Comparison of ENCODE assay signal across 23 cellular contexts in genomic region chr5:174300941-174301761, GRCh38.
DNase-seq lines count a peak whose midpoint lies in the region; ATAC-seq, FAIRE-seq and TF ChIP-seq lines count a peak whose summit lies in the region.
"Had no signal": no experiment of that assay in that cellular context is flagged by ENCODE, and none has a peak within 500 bp of the region (broad histone marks: within the 10 kb centered on the region; RNA-seq: fewer than 3 reads in every experiment).

No MANE protein-coding gene starts in this region.

- H3K4me1 Mint-ChIP-seq in WTC11 = peaks cover 20% of the 10 kb centered on the region
- peaks cover 41% of the 10 kb centered on the region for H3K4me1 Mint-ChIP-seq in neural progenitor cell
- H3K4me1 Mint-ChIP-seq in chondrocyte (ENCODE audit: low read depth) = peaks cover 13% of the 10 kb centered on the region
- H3K4me1 Mint-ChIP-seq: activated naive CD4-positive, alpha-beta T cell treated with anti-CD3 and anti-CD28 coated beads, Interleukin-2, amount 10 ng/mL, durations not matched to agents 7 days and 5 days; B cell had no signal

- no peaks in the 10 kb centered on the region for H3K27me3 ChIP-seq in BLaER1
- peaks cover 54% of the 10 kb centered on the region for H3K27me3 ChIP-seq in left ventricle myocardium inferior (ENCODE audit: low read depth)
- H3K27me3 ChIP-seq in neural progenitor cell = no peaks in the 10 kb centered on the region

- DNase-seq in WTC11 (ENCODE audit: low spot score) (no peak), left ventricle myocardium inferior (peak; percentile 39), neural progenitor cell (ENCODE audit: low spot score) (peak; percentile 62), chondrocyte (ENCODE audit: low spot score) (no peak), GOT3 (lab: John Stamatoyannopoulos, UW) (no peak), dedifferentiated amniotic fluid mesenchymal stem cell (ENCODE audit: extremely low spot score) (no peak), urothelium cell line (ENCODE audit: low spot score) (no peak)
- DNase-seq: activated CD4-positive, alpha-beta T cell treated with anti-CD3 and anti-CD28 coated beads, Interleukin-2, amount 50 U/mL, for 1 hour; activated naive CD4-positive, alpha-beta T cell treated with anti-CD3 and anti-CD28 coated beads, Interleukin-2, amount 10 ng/mL, durations not matched to agents 7 days and 5 days; lower lobe of right lung; NCI-H1048; stimulated activated CD4-positive, alpha-beta T cell treated with anti-CD3 and anti-CD28 coated beads, Interleukin-1b, Interleukin-23, amount 100 ng/mL, for 48 hours; T1000 had no signal

- H3K9me3 ChIP-seq in BLaER1 = peaks cover 5% of the 10 kb centered on the region; the same call in 1 of the 2 replicates
- H3K9me3 ChIP-seq in left ventricle myocardium inferior (replicated peaks) = peaks cover 5% of the 10 kb centered on the region
- H3K9me3 ChIP-seq in neural progenitor cell (ENCODE audit: low read depth) = no peaks in the 10 kb centered on the region
- H3K9me3 ChIP-seq: A549, HAP-1, lower lobe of right lung, neutrophil, prostate gland had no signal

- H3K4me1 ChIP-seq in BLaER1 = peaks cover 4% of the 10 kb centered on the region; the same call in 1 of the 2 replicates
- H3K4me1 ChIP-seq in left ventricle myocardium inferior = peaks cover 19% of the 10 kb centered on the region
- H3K4me1 ChIP-seq in neural progenitor cell = peaks cover 39% of the 10 kb centered on the region
- H3K4me1 ChIP-seq: A549, HAP-1, lower lobe of right lung, prostate gland had no signal

- no peak overlapping the region for H3K27ac Mint-ChIP-seq in WTC11
- peak overlapping the region; percentile 48 for H3K27ac Mint-ChIP-seq in neural progenitor cell
- no peak overlapping the region for H3K27ac Mint-ChIP-seq in chondrocyte (ENCODE audit: unreplicated experiment)
- H3K27ac Mint-ChIP-seq: activated naive CD4-positive, alpha-beta T cell treated with anti-CD3 and anti-CD28 coated beads, Interleukin-2, amount 10 ng/mL, durations not matched to agents 7 days and 5 days; activated T-helper 1 cell treated with anti-CD3 and anti-CD28 coated beads, Interleukin-12 subunit alpha, Interleukin-12 subunit beta, Interleukin-2, Interleukin-4 antibody, amounts not matched to agents 30 ng/mL and 10 ng/mL and 1 ng/mL, durations not matched to agents 14 hours and 24 hours and 36 hours; B cell had no signal

- intact Hi-C loops in left ventricle myocardium inferior (cut with micrococcal nuclease) = no loop called here

- no peaks in the 10 kb centered on the region for H3K79me2 ChIP-seq in neural progenitor cell (ENCODE audit: low read depth)

- H3K36me3 Mint-ChIP-seq in WTC11 (0 out of 2 replicates have a peak, but pooled peaks cover 3% of the 10 kb centered on the region), neural progenitor cell (no peaks in the 10 kb centered on the region), chondrocyte (ENCODE audit: low read depth) (peaks cover 4% of the 10 kb centered on the region)
- H3K36me3 Mint-ChIP-seq: activated naive CD4-positive, alpha-beta T cell treated with anti-CD3 and anti-CD28 coated beads, Interleukin-2, amount 10 ng/mL, durations not matched to agents 7 days and 5 days had no signal

- H3K4me3 Mint-ChIP-seq in WTC11 (no peak overlapping the region), neural progenitor cell (peak overlapping the region; percentile 33), chondrocyte (ENCODE audit: unreplicated experiment) (no peak overlapping the region)
- H3K4me3 Mint-ChIP-seq: activated naive CD4-positive, alpha-beta T cell treated with anti-CD3 and anti-CD28 coated beads, Interleukin-2, amount 10 ng/mL, durations not matched to agents 7 days and 5 days; activated T-helper 1 cell treated with anti-CD3 and anti-CD28 coated beads, Interleukin-12 subunit alpha, Interleukin-12 subunit beta, Interleukin-2, Interleukin-4 antibody, amounts not matched to agents 30 ng/mL and 10 ng/mL and 1 ng/mL, durations not matched to agents 14 hours and 24 hours and 36 hours; B cell had no signal

- no peaks in the 10 kb centered on the region for H3K27me3 Mint-ChIP-seq in WTC11 (ENCODE audit: low read depth)
- H3K27me3 Mint-ChIP-seq in neural progenitor cell (ENCODE audit: insufficient read depth, low read depth) = peaks cover 7% of the 10 kb centered on the region
- peaks cover 38% of the 10 kb centered on the region for H3K27me3 Mint-ChIP-seq in chondrocyte (ENCODE audit: low read depth)
- H3K27me3 Mint-ChIP-seq: activated naive CD4-positive, alpha-beta T cell treated with anti-CD3 and anti-CD28 coated beads, Interleukin-2, amount 10 ng/mL, durations not matched to agents 7 days and 5 days had no signal

- POLR2A ChIA-PET in WTC11 (lab: Charles Lee) = no interaction called here

- CTCF ChIA-PET in WTC11 (lab: Charles Lee) = interaction anchor here (0.9 to 2.3 kb wide), 4 partner anchors 9 to 256 kb away, joined by 3 to 12 read pairs (median 10); partner anchors contain the start of gene NSG2

- H3K27ac ChIP-seq in BLaER1 (no peak overlapping the region), left ventricle myocardium inferior (replicated peaks) (peak overlapping the region; percentile 62), neural progenitor cell (no peak overlapping the region)
- H3K27ac ChIP-seq: A549, epithelial cell of prostate, lower lobe of right lung, neutrophil, prostate gland, skin epidermis had no signal

- peaks cover 20% of the 10 kb centered on the region for H3K9me3 Mint-ChIP-seq in WTC11
- peaks cover 8% of the 10 kb centered on the region for H3K9me3 Mint-ChIP-seq in neural progenitor cell
- H3K9me3 Mint-ChIP-seq in chondrocyte (ENCODE audit: low read depth) = peaks cover 3% of the 10 kb centered on the region
- H3K9me3 Mint-ChIP-seq: activated naive CD4-positive, alpha-beta T cell treated with anti-CD3 and anti-CD28 coated beads, Interleukin-2, amount 10 ng/mL, durations not matched to agents 7 days and 5 days; activated T-helper 1 cell treated with anti-CD3 and anti-CD28 coated beads, Interleukin-12 subunit alpha, Interleukin-12 subunit beta, Interleukin-2, Interleukin-4 antibody, amounts not matched to agents 30 ng/mL and 10 ng/mL and 1 ng/mL, durations not matched to agents 14 hours and 24 hours and 36 hours had no signal

- peak; percentile 69 for ATAC-seq in WTC11
- ATAC-seq: A549, lower lobe of right lung had no signal

- H3K4me3 ChIP-seq in BLaER1 = no peak overlapping the region
- H3K4me3 ChIP-seq in left ventricle myocardium inferior = no peak overlapping the region
- H3K4me3 ChIP-seq in neural progenitor cell = no peak overlapping the region
- H3K4me3 ChIP-seq: A549, HAP-1, lower lobe of right lung, prostate gland, skin epidermis had no signal

- TF ChIP-seq CTCF in WTC11 (IDR thresholded peaks at IDR 0.05) (no peak), left ventricle myocardium inferior (IDR thresholded peaks at IDR 0.05; ENCODE audit: borderline replicate concordance) (no peak), neural progenitor cell (IDR thresholded peaks at IDR 0.05) (no peak), chondrocyte (IDR thresholded peaks at IDR 0.05) (no peak)

- no peaks in the 10 kb centered on the region for H4K20me1 ChIP-seq in BLaER1
- no peaks in the 10 kb centered on the region for H4K20me1 ChIP-seq in neural progenitor cell (ENCODE audit: low read depth)

- H3K9ac ChIP-seq in BLaER1 = no peak overlapping the region
- H3K9ac ChIP-seq in neural progenitor cell = no peak overlapping the region

- H2AFZ ChIP-seq in neural progenitor cell (replicated peaks) = no peak overlapping the region

- H3K4me2 ChIP-seq in BLaER1 (peak overlapping the region; percentile 17; the same call in 1 of the 2 replicates), neural progenitor cell (peak overlapping the region; percentile 57)
- H3K4me2 ChIP-seq: A549 had no signal

- H3F3A ChIP-seq in neural progenitor cell (ENCODE audit: low read depth) = peaks cover 24% of the 10 kb centered on the region

- H3K36me3 ChIP-seq in BLaER1 = no peaks in the 10 kb centered on the region
- H3K36me3 ChIP-seq in left ventricle myocardium inferior = no peaks in the 10 kb centered on the region
- H3K36me3 ChIP-seq in neural progenitor cell = no peaks in the 10 kb centered on the region
- H3K36me3 ChIP-seq: HAP-1, lower lobe of right lung, neutrophil, prostate gland had no signal

- FAIRE-seq in urothelium cell line (lab: Jason Lieb, UNC) = no peak
- FAIRE-seq: A549, G401.6 had no signal

TF ChIP-seq in WTC11, 78 proteins besides CTCF, POLR2A, EP300 and RAD21 (continues in another document):
- TF ChIP-seq FOXP1 (CRISPR knock-in tag; IDR thresholded peaks at IDR 0.05; ENCODE audit: borderline replicate concordance) = no peak
- no peak for TF ChIP-seq ZNF416 (CRISPR knock-in tag; IDR thresholded peaks at IDR 0.05)
- TF ChIP-seq, protein P1, sequence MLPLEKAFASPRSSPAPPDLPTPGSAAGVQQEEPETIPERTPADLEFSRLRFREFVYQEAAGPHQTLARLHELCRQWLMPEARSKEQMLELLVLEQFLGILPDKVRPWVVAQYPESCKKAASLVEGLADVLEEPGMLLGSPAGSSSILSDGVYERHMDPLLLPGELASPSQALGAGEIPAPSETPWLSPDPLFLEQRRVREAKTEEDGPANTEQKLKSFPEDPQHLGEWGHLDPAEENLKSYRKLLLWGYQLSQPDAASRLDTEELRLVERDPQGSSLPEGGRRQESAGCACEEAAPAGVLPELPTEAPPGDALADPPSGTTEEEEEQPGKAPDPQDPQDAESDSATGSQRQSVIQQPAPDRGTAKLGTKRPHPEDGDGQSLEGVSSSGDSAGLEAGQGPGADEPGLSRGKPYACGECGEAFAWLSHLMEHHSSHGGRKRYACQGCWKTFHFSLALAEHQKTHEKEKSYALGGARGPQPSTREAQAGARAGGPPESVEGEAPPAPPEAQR (CRISPR knock-in tag; IDR thresholded peaks at IDR 0.05) = no peak
- no peak for TF ChIP-seq NR3C1 (CRISPR knock-in tag; conservative IDR thresholded peaks at IDR 0.05; ENCODE audit: low read depth)

Comparison
In these comparisons a context has a peak if more than half of its experiments do, and no peak if none do; other contexts are left out.
1. DNase-seq: peak in left ventricle myocardium inferior (single experiment) and neural progenitor cell (single experiment); none in WTC11 (single experiment), chondrocyte (single experiment), GOT3 (single experiment), dedifferentiated amniotic fluid mesenchymal stem cell (single experiment) and urothelium cell line (single experiment).